1 cellular context compared by ENCODE assay signal in genomic region chr18:59902993-59903610, GRCh38.
TF ChIP-seq lines count a peak whose summit lies in the region.

No MANE protein-coding gene starts in this region.

TF ChIP-seq in GM12878, 131 proteins besides CTCF, POLR2A, EP300 and RAD21 (continued from another document):
- TF ChIP-seq ZNF217 (IDR thresholded peaks at IDR 0.05): no peak
- TF ChIP-seq, protein P1, sequence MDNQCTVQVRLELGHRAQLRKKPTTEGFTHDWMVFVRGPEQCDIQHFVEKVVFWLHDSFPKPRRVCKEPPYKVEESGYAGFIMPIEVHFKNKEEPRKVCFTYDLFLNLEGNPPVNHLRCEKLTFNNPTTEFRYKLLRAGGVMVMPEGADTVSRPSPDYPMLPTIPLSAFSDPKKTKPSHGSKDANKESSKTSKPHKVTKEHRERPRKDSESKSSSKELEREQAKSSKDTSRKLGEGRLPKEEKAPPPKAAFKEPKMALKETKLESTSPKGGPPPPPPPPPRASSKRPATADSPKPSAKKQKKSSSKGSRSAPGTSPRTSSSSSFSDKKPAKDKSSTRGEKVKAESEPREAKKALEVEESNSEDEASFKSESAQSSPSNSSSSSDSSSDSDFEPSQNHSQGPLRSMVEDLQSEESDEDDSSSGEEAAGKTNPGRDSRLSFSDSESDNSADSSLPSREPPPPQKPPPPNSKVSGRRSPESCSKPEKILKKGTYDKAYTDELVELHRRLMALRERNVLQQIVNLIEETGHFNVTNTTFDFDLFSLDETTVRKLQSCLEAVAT (IDR thresholded peaks at IDR 0.05): 0 out of 2 replicates have a peak, but pooled peaks have one; percentile 3
